Comparison of ENCODE assay signal across 8 cellular contexts in genomic region chr7:45920543-45921380, GRCh38. TPM values are rescaled to one million over a fixed set of nuclear protein-coding genes. Genes with fewer than 3 reads are reported as not detected.
A peak's percentile ranks its signal among the peaks of the same experiment; 100 is the strongest.
DNase-seq lines count a peak whose midpoint lies in the region; ATAC-seq and TF ChIP-seq lines count a peak whose summit lies in the region.

Gene IGFBP3 (minus strand): TSS chr7:45921272. CDS start chr7:45921140, 132 bp downstream.

- H3K36me3 ChIP-seq in RWPE2 (ENCODE audit: low read depth): no peaks in the 10 kb centered on the region
- no peaks in the 10 kb centered on the region for H3K36me3 ChIP-seq in left lung
- no peaks in the 10 kb centered on the region for H3K36me3 ChIP-seq in stomach smooth muscle (ENCODE audit: control insufficient read depth in 2 of 2, insufficient read depth in 2 of 2, low read length in 2 of 2)

- H3K9me3 ChIP-seq in RWPE2 (ENCODE audit: severe bottlenecking) (no peaks in the 10 kb centered on the region), left lung (no peaks in the 10 kb centered on the region), stomach smooth muscle (ENCODE audit: control insufficient read depth in 2 of 2, low read length in 2 of 2) (no peaks in the 10 kb centered on the region)

- DNase-seq in RWPE2 (ENCODE audit: low spot score): no peak
- peak; percentile 23 to 53 for DNase-seq in dermis microvascular lymphatic vessel endothelial cell (ENCODE audit: low read depth in 2 of 2)
- DNase-seq in left lung: peak in 1 of 2 donors; percentile 79
- DNase-seq in SHP77 (lab: John Stamatoyannopoulos, UW): no peak
- DNase-seq in epidermal melanocyte (ENCODE audit: insufficient read length, low spot score): no peak

- H3K9ac ChIP-seq in stomach smooth muscle (ENCODE audit: low read length in 2 of 2): no peak within 1 kb of the TSS

- TF ChIP-seq CTCF in 22Rv1 (IDR thresholded peaks at IDR 0.05) (0 out of 2 replicates have a peak, but pooled peaks have one; percentile 8), RWPE2 (IDR thresholded peaks at IDR 0.05; ENCODE audit: poor library complexity, severe bottlenecking) (no peak), left lung (IDR thresholded peaks at IDR 0.05) (no peak)

- peak within 1 kb of the TSS; percentile 46 for H3K4me3 ChIP-seq in RWPE2 (ENCODE audit: severe bottlenecking)
- peak within 1 kb of the TSS; percentile 26 to 29 for H3K4me3 ChIP-seq in left lung
- peak within 1 kb of the TSS; percentile 42 to 75 for H3K4me3 ChIP-seq in stomach smooth muscle (ENCODE audit: low read length in 2 of 2)

- ATAC-seq in GM18868 (IDR thresholded peaks at IDR 0.05; ENCODE audit: unreplicated experiment) (peak; percentile 39), RWPE2 (ENCODE audit: low read depth) (peak; percentile 61), left lung (peak; percentile 77)

- intact Hi-C loops in left lung (cut with DNase I): loop anchor here in 1 of 2 donors (10.0 kb wide), 1 partner anchor 434 kb away; no protein-coding TSS in a partner anchor

- H3K27me3 ChIP-seq in RWPE2 (ENCODE audit: insufficient read depth, poor library complexity, severe bottlenecking) (peaks cover 49% of the 10 kb centered on the region), left lung (peaks cover 32 to 90% of the 10 kb centered on the region in 2 donors), stomach smooth muscle (ENCODE audit: control insufficient read depth in 1 of 2, insufficient read depth in 2 of 2, low read length in 2 of 2) (peaks cover 32 to 53% of the 10 kb centered on the region in 2 donors)

- H3K4me1 ChIP-seq in RWPE2 (ENCODE audit: insufficient read depth, poor library complexity, severe bottlenecking) (peaks cover 15% of the 10 kb centered on the region), left lung (peaks cover 12 to 32% of the 10 kb centered on the region in 2 donors), stomach smooth muscle (ENCODE audit: control insufficient read depth, insufficient read depth, low read length) (peaks cover 29% of the 10 kb centered on the region)

- H3K27ac ChIP-seq in 22Rv1: peak within 1 kb of the TSS; percentile 71
- no peak within 1 kb of the TSS for H3K27ac ChIP-seq in RWPE2 (ENCODE audit: poor library complexity, severe bottlenecking)
- H3K27ac ChIP-seq in left lung: no peak within 1 kb of the TSS
- no peak within 1 kb of the TSS for H3K27ac ChIP-seq in stomach smooth muscle (ENCODE audit: low read length)

RNA-seq across cellular contexts. Expression of gene IGFBP3, which starts in this region (rescaled TPM):
- total RNA-seq in dermis microvascular lymphatic vessel endothelial cell (1.7 and 6.4 TPM in 2 replicates), left lung (10 to 100 TPM; 33.8 to 35.9 TPM)

Comparison
In these comparisons a context has a peak if more than half of its experiments do, and no peak if none do; other contexts are left out.
1. DNase-seq: peak in dermis microvascular lymphatic vessel endothelial cell (2 of 2); none in RWPE2 (single experiment), SHP77 (0 of 2) and epidermal melanocyte (single experiment).
2. Peak in every context shown above with its lines, with median percentiles within 50 percentile points of each other: ATAC-seq and H3K4me3 ChIP-seq.